In genomic region chr10:73494877-73495225, GRCh38 we compare ENCODE assay signal across 8 cellular contexts. TPM values are rescaled to one million over a fixed set of nuclear protein-coding genes. Genes with fewer than 3 reads are reported as not detected.
A peak's percentile ranks its signal among the peaks of the same experiment; 100 is the strongest.
DNase-seq lines count a peak whose midpoint lies in the region; ATAC-seq and TF ChIP-seq lines count a peak whose summit lies in the region.

No MANE protein-coding gene starts in this region.

- intact Hi-C loops in mucosa of descending colon (cut with DNase I, micrococcal nuclease): no loop called here

- DNase-seq in caudate nucleus (lab: John Stamatoyannopoulos, UW) (no peak), mucosa of descending colon (no peak), NOMO-1 treated with dmso at 0.1 percent for 144 hours (lab: John Stamatoyannopoulos, UW; ENCODE audit: unreplicated experiment) (no peak), AG08395 (ENCODE audit: low spot score) (no peak), DMS79 (lab: John Stamatoyannopoulos, UW) (no peak), NCI-H187 (lab: John Stamatoyannopoulos, UW) (no peak)

- peak overlapping the region; percentile 77 for H3K9ac ChIP-seq in HUES48 (ENCODE audit: low read depth, low read length)

- H3K36me3 ChIP-seq in HUES48 (ENCODE audit: control insufficient read depth, insufficient read depth, low read length) (peaks cover 20% of the 10 kb centered on the region), mucosa of descending colon (ENCODE audit: low read depth) (no peaks in the 10 kb centered on the region)

- peaks cover 12% of the 10 kb centered on the region; the same call in 1 of the 2 replicates for H3K4me1 ChIP-seq in HUES48 (ENCODE audit: control insufficient read depth, insufficient read depth, low read length)
- peaks cover 32% of the 10 kb centered on the region for H3K4me1 ChIP-seq in mucosa of descending colon (ENCODE audit: low read depth)

- ATAC-seq in mucosa of descending colon: no peak

- H3K4me3 ChIP-seq in HUES48 (ENCODE audit: low read depth, low read length) (peak overlapping the region; percentile 99), mucosa of descending colon (peak overlapping the region; percentile 57)

- H3K27me3 ChIP-seq in HUES48 (ENCODE audit: control insufficient read depth, insufficient read depth, low read length): no peaks in the 10 kb centered on the region

- H3K27ac ChIP-seq in 22Rv1: peak overlapping the region; percentile 89
- H3K27ac ChIP-seq in HUES48 (ENCODE audit: low read depth, low read length): peak overlapping the region; percentile 95
- peak overlapping the region; percentile 92 for H3K27ac ChIP-seq in caudate nucleus (ENCODE audit: low read depth, low read length)

- H3K9me3 ChIP-seq in HUES48 (ENCODE audit: control insufficient read depth, insufficient read depth, low read length): no peaks in the 10 kb centered on the region
- H3K9me3 ChIP-seq in mucosa of descending colon: no peaks in the 10 kb centered on the region

- TF ChIP-seq CTCF in 22Rv1 (IDR thresholded peaks at IDR 0.05) (no peak), mucosa of descending colon (IDR thresholded peaks at IDR 0.05) (no peak)

RNA-seq across cellular contexts. Expression of gene PPP3CB, which starts 1.0 kb away (rescaled TPM):
- 10 to 100 TPM; 25.8 to 79.6 (median 27.3) TPM for total RNA-seq in mucosa of descending colon
